Comparison of ENCODE assay signal across 12 cellular contexts in genomic region chr20:41175727-41176330, GRCh38. TPM values are rescaled to one million over a fixed set of nuclear protein-coding genes. Genes with fewer than 3 reads are reported as not detected.
DNase-seq lines count a peak whose midpoint lies in the region; ATAC-seq and TF ChIP-seq lines count a peak whose summit lies in the region.
"Had no signal": no experiment of that assay in that cellular context is flagged by ENCODE, and none has a peak within 500 bp of the region (broad histone marks: within the 10 kb centered on the region; RNA-seq: fewer than 3 reads in every experiment).

No MANE protein-coding gene starts in this region.

- no peak overlapping the region for H3K4me3 ChIP-seq in gastroesophageal sphincter

- peaks cover 18 to 98% (median 66%) of the 10 kb centered on the region in 3 donors for H3K4me1 ChIP-seq in gastroesophageal sphincter

- ATAC-seq in WTC11: no peak
- ATAC-seq in gastroesophageal sphincter: no peak
- no peak for ATAC-seq in sciatic nerve
- no peak for ATAC-seq in GM18505 (IDR thresholded peaks at IDR 0.05; ENCODE audit: unreplicated experiment)
- ATAC-seq: stimulated activated naive B cell treated with anti-CD40 and anti-IgM and Interleukin-4, amounts not matched to agents 10 μg/mL and 1 μg/mL and 100 μg/mL, for 72 hours had no signal

- no peaks in the 10 kb centered on the region for H3K9me3 ChIP-seq in gastroesophageal sphincter
- H3K9me3 ChIP-seq: BE2C, neutrophil had no signal

- H3K9me3 Mint-ChIP-seq in WTC11: no peaks in the 10 kb centered on the region
- H3K9me3 Mint-ChIP-seq: stimulated activated naive B cell treated with anti-CD40 and anti-IgM and Interleukin-4, amounts not matched to agents 10 μg/mL and 1 μg/mL and 100 μg/mL, for 72 hours had no signal

- peaks cover 46% of the 10 kb centered on the region for H3K36me3 Mint-ChIP-seq in WTC11

- peaks cover 0 to 52% of the 10 kb centered on the region in 2 donors for H3K36me3 ChIP-seq in gastroesophageal sphincter
- H3K36me3 ChIP-seq: neutrophil had no signal

- CTCF ChIA-PET in WTC11 (lab: Charles Lee): interaction anchor here (1.4 to 1.7 kb wide), 2 partner anchors 74 to 165 kb away, joined by 4 to 5 read pairs; partner anchors contain the start of gene LPIN3

- TF ChIP-seq CTCF in WTC11 (IDR thresholded peaks at IDR 0.05) (no peak), gastroesophageal sphincter (IDR thresholded peaks at IDR 0.05) (no peak)

- POLR2A ChIA-PET in WTC11 (lab: Charles Lee): no interaction called here

- DNase-seq in Ammon's horn (ENCODE audit: low spot score) (peak; percentile 43), WTC11 (ENCODE audit: low spot score) (no peak), sciatic nerve (ENCODE audit: low spot score) (peak; percentile 36), HPDE6-E6E7 (ENCODE audit: extremely low spot score) (no peak), ACHN (no peak)
- DNase-seq in activated CD8-positive, alpha-beta memory T cell treated with anti-CD3 and anti-CD28 coated beads, Interleukin-2, amount 50 U/mL, for 4 hours: no peak
- DNase-seq: BE2C; NCI-H1417 treated with DMSO at 0.1 percent for 48 hours; stimulated activated naive B cell treated with anti-CD40 and anti-IgM and Interleukin-4, amounts not matched to agents 10 μg/mL and 1 μg/mL and 100 μg/mL, for 72 hours had no signal

- TF ChIP-seq POLR2A in gastroesophageal sphincter (IDR thresholded peaks at IDR 0.05) (no peak), GM18505 (IDR thresholded peaks at IDR 0.05; ENCODE audit: borderline replicate concordance, extremely low read depth, insufficient read depth, insufficient read length) (no peak)

- intact Hi-C loops in sciatic nerve (cut with DNase I): loop anchor here (2.0 to 10.0 kb wide), 2 partner anchors 49 to 159 kb away; no protein-coding TSS in a partner anchor

- no peaks in the 10 kb centered on the region for H3K27me3 ChIP-seq in gastroesophageal sphincter
- H3K27me3 ChIP-seq: BE2C, neutrophil had no signal

- H3K27me3 Mint-ChIP-seq in WTC11 (ENCODE audit: low read depth): no peaks in the 10 kb centered on the region

- TF ChIP-seq EP300 in gastroesophageal sphincter (IDR thresholded peaks at IDR 0.05): no peak

- in situ Hi-C loops in ACHN (cut with HindIII; ENCODE audit: low pct_ligation_motif_present, low pct_unique_long_range_greater_than_20kb, low sequenced_read_pairs): no loop called here

- 83 to 86% methylated on average over 4 to 5 of the region's 7 CpGs for WGBS in gastroesophageal sphincter (ENCODE audit: low coverage in 1 of 2), 2 donors

- no peak overlapping the region for H3K4me3 Mint-ChIP-seq in WTC11
- H3K4me3 Mint-ChIP-seq: stimulated activated naive B cell treated with anti-CD40 and anti-IgM and Interleukin-4, amounts not matched to agents 10 μg/mL and 1 μg/mL and 100 μg/mL, for 72 hours had no signal

- peak overlapping the region; percentile 29 to 90 (median 84) for H3K27ac ChIP-seq in gastroesophageal sphincter
- H3K27ac ChIP-seq: neutrophil had no signal

- peak overlapping the region; percentile 52; the same call in 1 of the 2 replicates for H3K27ac Mint-ChIP-seq in WTC11
- H3K27ac Mint-ChIP-seq: stimulated activated naive B cell treated with anti-CD40 and anti-IgM and Interleukin-4, amounts not matched to agents 10 μg/mL and 1 μg/mL and 100 μg/mL, for 72 hours had no signal

- H3K4me1 Mint-ChIP-seq in WTC11: peaks cover 13% of the 10 kb centered on the region

TF ChIP-seq in WTC11, 78 proteins besides CTCF, POLR2A, EP300 and RAD21:
- TF ChIP-seq CREB1 (CRISPR knock-in tag; IDR thresholded peaks at IDR 0.05) (no peak), NFE2L1 (CRISPR knock-in tag; IDR thresholded peaks at IDR 0.05) (no peak), USF1 (CRISPR knock-in tag; IDR thresholded peaks at IDR 0.05) (no peak), CREM (CRISPR knock-in tag; IDR thresholded peaks at IDR 0.05) (no peak), AFF4 (CRISPR knock-in tag; IDR thresholded peaks at IDR 0.05; ENCODE audit: borderline replicate concordance) (no peak), NR3C1 (CRISPR knock-in tag; conservative IDR thresholded peaks at IDR 0.05; ENCODE audit: low read depth) (no peak), MXD4 (CRISPR knock-in tag; IDR thresholded peaks at IDR 0.05; ENCODE audit: borderline replicate concordance) (no peak), RELA (CRISPR knock-in tag; IDR thresholded peaks at IDR 0.05; ENCODE audit: borderline replicate concordance) (no peak), SP1 (CRISPR knock-in tag; conservative IDR thresholded peaks at IDR 0.05) (no peak), MLX (CRISPR knock-in tag; IDR thresholded peaks at IDR 0.05) (no peak), IRF2 (CRISPR knock-in tag; IDR thresholded peaks at IDR 0.05; ENCODE audit: borderline replicate concordance, low read depth) (no peak), E2F1 (CRISPR knock-in tag; IDR thresholded peaks at IDR 0.05) (no peak), MYBL2 (CRISPR knock-in tag; IDR thresholded peaks at IDR 0.05) (no peak), GRHL2 (CRISPR knock-in tag; IDR thresholded peaks at IDR 0.05; ENCODE audit: insufficient replicate concordance, severe bottlenecking) (no peak), OVOL2 (CRISPR knock-in tag; IDR thresholded peaks at IDR 0.05; ENCODE audit: borderline replicate concordance) (no peak), IRF1 (CRISPR knock-in tag; IDR thresholded peaks at IDR 0.05) (no peak)

RNA-seq across cellular contexts. Expression of gene PLCG1, which starts 38.5 kb away (rescaled TPM):
- 177 to 201 TPM (median 194 TPM) in 3 replicates for total RNA-seq in WTC11 (2021)
- total RNA-seq in gastroesophageal sphincter: 100 to 1,000 TPM in 2 of 4 donors, 10 to 100 TPM in 2; 42.3 to 173 (median 94.7) TPM
- 148 TPM for total RNA-seq in sciatic nerve

Comparison
In these comparisons a context has a peak if more than half of its experiments do, and no peak if none do; other contexts are left out.
1. DNase-seq: peak in Ammon's horn (single experiment) and sciatic nerve (single experiment); none in WTC11 (single experiment), HPDE6-E6E7 (single experiment), activated CD8-positive, alpha-beta memory T cell treated with anti-CD3 and anti-CD28 coated beads, Interleukin-2, amount 50 U/mL, for 4 hours (single experiment) and ACHN (single experiment).